In the genomic region with DNA sequence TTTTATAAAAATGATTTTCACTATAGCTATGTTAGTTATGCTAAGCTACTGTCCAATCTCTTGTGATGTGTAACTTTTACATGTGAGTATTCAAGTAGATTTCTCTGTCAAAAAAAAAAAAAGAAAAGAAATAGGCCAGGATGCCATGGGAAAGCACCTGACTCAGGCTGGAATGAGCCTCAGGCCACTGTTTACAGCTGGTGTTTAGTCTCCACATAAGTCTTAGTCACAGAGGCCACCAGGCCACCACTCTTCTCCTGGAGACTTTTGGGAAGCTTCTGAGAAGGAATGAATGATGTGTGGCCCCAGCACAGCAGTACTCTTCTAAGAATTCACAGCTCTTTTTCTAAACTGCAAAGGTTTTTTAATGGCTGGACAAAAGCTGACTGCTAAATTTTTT, we compare ENCODE assay signal across 15 cellular contexts. TPM values are rescaled to one million over a fixed set of nuclear protein-coding genes. Genes with fewer than 3 reads are reported as not detected.
DNase-seq lines count a peak whose midpoint lies in the region; ATAC-seq and TF ChIP-seq lines count a peak whose summit lies in the region.
"Had no signal": no experiment of that assay in that cellular context is flagged by ENCODE, and none has a peak within 500 bp of the region (broad histone marks: within the 10 kb centered on the region; RNA-seq: fewer than 3 reads in every experiment).

No MANE protein-coding gene starts in this region.

- H3K14ac ChIP-seq in IMR-90 (replicated peaks; ENCODE audit: low read depth, low read length) = no peak overlapping the region

- H2AFZ ChIP-seq in IMR-90 (replicated peaks; ENCODE audit: low read length, poor library complexity) = no peak overlapping the region

- no peaks in the 10 kb centered on the region for H3K27me3 ChIP-seq in IMR-90 (ENCODE audit: control insufficient read depth, insufficient read depth, low read length)
- H3K27me3 ChIP-seq: adrenal gland, vagina had no signal

- BruUV-seq in IMR-90 (replicated peaks; lab: Mats Ljungman, UMichigan) (no TSS peak), MCF 10A (replicated peaks; lab: Mats Ljungman, UMichigan) (no TSS peak)

- H3K36me3 Mint-ChIP-seq in MCF 10A (ENCODE audit: insufficient read depth, unreplicated experiment) (peaks cover 65% of the 10 kb centered on the region), mesothelial cell of epicardium (peaks cover 8% of the 10 kb centered on the region)
- H3K36me3 Mint-ChIP-seq: natural killer cell treated with Interleukin-12 subunit alpha and Interleukin-12 subunit beta and Interleukin-15 and Interleukin-18, amount 100 ng/mL, for 72 hours had no signal

- no peak overlapping the region for H2AK5ac ChIP-seq in IMR-90 (ENCODE audit: low read depth, low read length)

- H3K9me3 ChIP-seq in IMR-90 (ENCODE audit: control insufficient read depth, insufficient read depth, low read length) = no peaks in the 10 kb centered on the region
- H3K9me3 ChIP-seq: adrenal gland, vagina had no signal

- H3K4me3 Mint-ChIP-seq in MCF 10A (ENCODE audit: unreplicated experiment) (peak overlapping the region; percentile 13), mesothelial cell of epicardium (no peak overlapping the region)
- H3K4me3 Mint-ChIP-seq: natural killer cell treated with Interleukin-12 subunit alpha and Interleukin-12 subunit beta and Interleukin-15 and Interleukin-18, amount 100 ng/mL, for 72 hours had no signal

- H3K4me2 ChIP-seq in IMR-90 (ENCODE audit: low read depth, low read length) = no peak overlapping the region

- TF ChIP-seq RAD21 in IMR-90 (IDR thresholded peaks at IDR 0.05; ENCODE audit: low read length) = no peak

- no peak overlapping the region for H4K8ac ChIP-seq in IMR-90 (ENCODE audit: low read depth in 2 of 2, low read length in 2 of 2)

- peaks cover 3% of the 10 kb centered on the region for H3K36me3 ChIP-seq in IMR-90 (ENCODE audit: control insufficient read depth, insufficient read depth, low read length)
- H3K36me3 ChIP-seq: adrenal gland, vagina had no signal

- no peak overlapping the region for H4K91ac ChIP-seq in IMR-90 (ENCODE audit: insufficient read depth, low read depth, low read length)

- peak; percentile 18 for DNase-seq in CD1c-positive myeloid dendritic cell (ENCODE audit: extremely low spot score)
- DNase-seq in IMR-90 = peak; percentile 86
- DNase-seq in MCF 10A (ENCODE audit: unreplicated experiment) = peak; percentile 79
- no peak for DNase-seq in mesothelial cell of epicardium (ENCODE audit: low spot score in 2 of 2, unreplicated experiment in 2 of 2)
- no peak for DNase-seq in hippocampal formation (lab: John Stamatoyannopoulos, UW)
- no peak for DNase-seq in T-helper 2 cell
- DNase-seq in Right ventricle myocardium superior = no peak
- no peak for DNase-seq in activated gamma-delta T cell treated with Interleukin-2 at 50 U/mL for 16 hours
- DNase-seq: DMS 273 treated with DMSO at 0.1 percent for 48 hours, MV-4-11, NCI-H524, small intestine had no signal

- no peak overlapping the region for H3K23ac ChIP-seq in IMR-90 (ENCODE audit: low read depth, low read length)

- H3K4me1 Mint-ChIP-seq in MCF 10A (ENCODE audit: insufficient read depth, unreplicated experiment) (peaks cover 37% of the 10 kb centered on the region), mesothelial cell of epicardium (peaks cover 26% of the 10 kb centered on the region)

- H3K27me3 Mint-ChIP-seq in MCF 10A (ENCODE audit: insufficient read depth, unreplicated experiment) = no peaks in the 10 kb centered on the region
- no peaks in the 10 kb centered on the region for H3K27me3 Mint-ChIP-seq in mesothelial cell of epicardium (ENCODE audit: low read depth)
- H3K27me3 Mint-ChIP-seq: natural killer cell treated with Interleukin-12 subunit alpha and Interleukin-12 subunit beta and Interleukin-15 and Interleukin-18, amount 100 ng/mL, for 72 hours had no signal

- no peak overlapping the region for H3K56ac ChIP-seq in IMR-90 (ENCODE audit: extremely low read depth, insufficient read depth, low read length)

- ATAC-seq in IMR-90 (ENCODE audit: low read depth) (peak; percentile 46), Right ventricle myocardium superior (ENCODE audit: poor library complexity) (no peak)
- ATAC-seq: natural killer cell treated with Interleukin-12 subunit alpha and Interleukin-12 subunit beta and Interleukin-15 and Interleukin-18, amount 100 ng/mL, for 72 hours had no signal

- POLR2A ChIA-PET in IMR-90 (lab: Charles Lee; ENCODE audit: unreplicated experiment) = no interaction called here
- POLR2A ChIA-PET in MCF 10A (lab: Yijun Ruan, JAX) = interaction anchor here (0.6 to 7.2 kb wide), 19 partner anchors 9 to 541 kb away, joined by 3 to 126 read pairs (median 4); a partner anchor contains a TSS

- H4K20me1 ChIP-seq in IMR-90 (ENCODE audit: insufficient read depth, low read length) = no peaks in the 10 kb centered on the region

- no peak overlapping the region for H3K27ac ChIP-seq in IMR-90 (ENCODE audit: insufficient read depth, low read length)
- H3K27ac ChIP-seq: vagina had no signal

- no peak overlapping the region for H4K5ac ChIP-seq in IMR-90 (ENCODE audit: low read depth, low read length)

- dilution Hi-C loops in IMR-90 (cut with HindIII; ENCODE audit: low sequenced_read_pairs, unreplicated experiment) = no loop called here

- no peak overlapping the region for H2AK9ac ChIP-seq in IMR-90 (replicated peaks; ENCODE audit: low read depth, low read length, poor library complexity)

- no peaks in the 10 kb centered on the region for H3K9me1 ChIP-seq in IMR-90 (ENCODE audit: insufficient read depth, low read length)

- H3K18ac ChIP-seq in IMR-90 (ENCODE audit: low read depth, low read length) = no peak overlapping the region

- CTCF ChIA-PET in IMR-90 (lab: Yijun Ruan, JAX) (interaction anchor here (0.7 to 1.7 kb wide), 2 partner anchors 9 to 19 kb away, joined by 7 read pairs; no protein-coding TSS in a partner anchor), MCF 10A (lab: Yijun Ruan, JAX) (interaction anchor here (0.6 to 10.1 kb wide), 13 partner anchors 12 to 859 kb away, joined by 3 to 155 read pairs (median 3); a partner anchor contains a TSS)

- H3K4me3 ChIP-seq in IMR-90 (ENCODE audit: insufficient read depth, low read depth, low read length) = no peak overlapping the region
- H3K4me3 ChIP-seq: adrenal gland, vagina had no signal

- in situ Hi-C loops in IMR-90 (cut with MboI; ENCODE audit: low sequenced_read_pairs) = no loop called here

- intact Hi-C loops in IMR-90 (cut with micrococcal nuclease) = no loop called here
- intact Hi-C loops in MCF 10A (cut with micrococcal nuclease) = loop anchor here (1.0 to 10.0 kb wide), 3 partner anchors 60 to 787 kb away; no protein-coding TSS in a partner anchor
- intact Hi-C loops in Right ventricle myocardium superior (cut with DNase I) = no loop called here

- H3K27ac Mint-ChIP-seq in MCF 10A (ENCODE audit: low read depth, unreplicated experiment) (peak overlapping the region; percentile 76), mesothelial cell of epicardium (peak overlapping the region; percentile 93)
- H3K27ac Mint-ChIP-seq: natural killer cell treated with Interleukin-12 subunit alpha and Interleukin-12 subunit beta and Interleukin-15 and Interleukin-18, amount 100 ng/mL, for 72 hours had no signal

- peaks cover 6% of the 10 kb centered on the region for H3K4me1 ChIP-seq in IMR-90 (ENCODE audit: control insufficient read depth, insufficient read depth, low read length)
- H3K4me1 ChIP-seq: vagina had no signal

- no peak overlapping the region for H3K9ac ChIP-seq in IMR-90 (ENCODE audit: low read depth, low read length)

- no peaks in the 10 kb centered on the region for H3K79me1 ChIP-seq in IMR-90 (ENCODE audit: low read depth in 1 of 2, low read length in 2 of 2)

- H3K4ac ChIP-seq in IMR-90 (ENCODE audit: low read depth, low read length) = no peak overlapping the region

- H3K9me3 Mint-ChIP-seq in MCF 10A (ENCODE audit: unreplicated experiment) = no peaks in the 10 kb centered on the region
- no peaks in the 10 kb centered on the region for H3K9me3 Mint-ChIP-seq in mesothelial cell of epicardium
- H3K9me3 Mint-ChIP-seq: natural killer cell treated with Interleukin-12 subunit alpha and Interleukin-12 subunit beta and Interleukin-15 and Interleukin-18, amount 100 ng/mL, for 72 hours had no signal

- no peak for TF ChIP-seq CTCF in IMR-90 (conservative IDR thresholded peaks at IDR 0.05; ENCODE audit: low read depth, low read length)
- TF ChIP-seq CTCF in MCF 10A (IDR thresholded peaks at IDR 0.05; ENCODE audit: unreplicated experiment) = no peak
- no peak for TF ChIP-seq CTCF in mesothelial cell of epicardium (IDR thresholded peaks at IDR 0.05; ENCODE audit: unreplicated experiment)

- TF ChIP-seq POLR2A in IMR-90 (IDR thresholded peaks at IDR 0.05; ENCODE audit: low read depth, low read length) = no peak

- H2BK20ac ChIP-seq in IMR-90 (ENCODE audit: low read depth, low read length) = no peak overlapping the region

- no peak overlapping the region for H2BK15ac ChIP-seq in IMR-90 (ENCODE audit: low read depth, low read length)

- H2BK5ac ChIP-seq in IMR-90 (ENCODE audit: low read depth, low read length, poor library complexity, severe bottlenecking) = no peak overlapping the region

- H2BK120ac ChIP-seq in IMR-90 (ENCODE audit: low read depth, low read length) = no peak overlapping the region

TF ChIP-seq in IMR-90, 13 proteins besides CTCF, POLR2A, EP300 and RAD21 (continues in another document):
- TF ChIP-seq RCOR1 (IDR thresholded peaks at IDR 0.05; ENCODE audit: insufficient replicate concordance, low read length) = peak; percentile 98
- TF ChIP-seq FOS (IDR thresholded peaks at IDR 0.05; ENCODE audit: low read depth, low read length) = peak; percentile 70
- 0 out of 2 replicates have a peak, but pooled peaks have one; percentile 8 for TF ChIP-seq BHLHE40 (IDR thresholded peaks at IDR 0.05; ENCODE audit: low read depth, low read length)

RNA-seq across cellular contexts. Expression of a gene that starts 48.9 kb away (rescaled TPM):
- total RNA-seq in IMR-90 (2012; rRNA removed) = 25.6 and 34.2 TPM in 2 replicates
- polyA plus RNA-seq in IMR-90 (2012; rRNA removed) = 5.3 and 5.6 TPM in 2 replicates
- polyA plus RNA-seq in IMR-90 (2012; cell fraction: cytosol; rRNA removed) = 1.6 and 2.2 TPM in 2 replicates
- 2.4 and 9.2 TPM in 2 replicates for polyA plus RNA-seq in IMR-90 (2012; cell fraction: nucleus; rRNA removed; ENCODE audit: low replicate concordance)
- 33.7 and 33.8 TPM in 2 replicates for total RNA-seq in MCF 10A (2022)
- total RNA-seq in mesothelial cell of epicardium = 21.2 to 21.6 TPM (median 21.3 TPM) in 3 replicates
- total RNA-seq in Right ventricle myocardium superior = 6.6 TPM

RNA-seq across cellular contexts. Expression of a gene that starts 48.9 kb away (rescaled TPM):
- total RNA-seq in IMR-90 (2012; rRNA removed) (21.1 and 21.9 TPM in 2 replicates), MCF 10A (2022) (45.6 and 56.1 TPM in 2 replicates), mesothelial cell of epicardium (14.4 to 15.1 TPM (median 14.6 TPM) in 3 replicates), Right ventricle myocardium superior (5.2 TPM)
- polyA plus RNA-seq in IMR-90 (2012; rRNA removed) = 11.0 and 16.4 TPM in 2 replicates
- polyA plus RNA-seq in IMR-90 (2012; cell fraction: cytosol; rRNA removed) = 5.4 and 9.5 TPM in 2 replicates
- polyA plus RNA-seq in IMR-90 (2012; cell fraction: nucleus; rRNA removed; ENCODE audit: low replicate concordance) = 3.1 and 11.8 TPM in 2 replicates

RNA-seq across cellular contexts. Expression of a gene that starts 59.1 kb away (rescaled TPM):
- total RNA-seq in IMR-90 (2012; rRNA removed) = not detected in 2 replicates
- not detected in 2 replicates for polyA plus RNA-seq in IMR-90 (2012; rRNA removed)
- polyA plus RNA-seq in IMR-90 (2012; cell fraction: cytosol; rRNA removed) = not detected in 2 replicates
- polyA plus RNA-seq in IMR-90 (2012; cell fraction: nucleus; rRNA removed; ENCODE audit: low replicate concordance) = 0.01 TPM in 1 of 2 replicates, not detected in the other
- 1.2 and 1.8 TPM in 2 replicates for total RNA-seq in MCF 10A (2022)
- not detected in 3 replicates for total RNA-seq in mesothelial cell of epicardium
- 0.56 TPM for total RNA-seq in Right ventricle myocardium superior
- total RNA-seq: natural killer cell treated with Interleukin-12 subunit alpha and Interleukin-12 subunit beta and Interleukin-15 and Interleukin-18, amount 100 ng/mL, for 72 hours had no signal

Comparison
In these comparisons a context has a peak if more than half of its experiments do, and no peak if none do; other contexts are left out.
1. DNase-seq: peak in CD1c-positive myeloid dendritic cell (single experiment), IMR-90 (single experiment) and MCF 10A (single experiment); none in mesothelial cell of epicardium (0 of 2), hippocampal formation (0 of 2), T-helper 2 cell (0 of 5), Right ventricle myocardium superior (single experiment) and activated gamma-delta T cell treated with Interleukin-2 at 50 U/mL for 16 hours (single experiment).